Comparison of ENCODE assay signal across 16 cellular contexts in genomic region chr6:39884696-39885095, GRCh38. TPM values are rescaled to one million over a fixed set of nuclear protein-coding genes. Genes with fewer than 3 reads are reported as not detected.
DNase-seq lines count a peak whose midpoint lies in the region; ATAC-seq, FAIRE-seq and TF ChIP-seq lines count a peak whose summit lies in the region.
"Had no signal": no experiment of that assay in that cellular context is flagged by ENCODE, and none has a peak within 500 bp of the region (broad histone marks: within the 10 kb centered on the region; RNA-seq: fewer than 3 reads in every experiment).

No MANE protein-coding gene starts in this region.

- CTCF ChIA-PET in activated CD4-positive, alpha-beta memory T cell treated with anti-CD3 and anti-CD28 coated beads for 36 hours (lab: Charles Lee), result no interaction called here

- peaks cover 10% of the 10 kb centered on the region for H3K27me3 Mint-ChIP-seq in activated CD4-positive, alpha-beta memory T cell treated with anti-CD3 and anti-CD28 coated beads for 36 hours

- ATAC-seq in gastroesophageal sphincter, result no peak
- ATAC-seq: activated naive CD4-positive, alpha-beta T cell treated with anti-CD3 and anti-CD28 coated beads, Interleukin-2, amount 50 U/mL, for 72 hours; left lobe of liver had no signal

- no peak for TF ChIP-seq EP300 in gastroesophageal sphincter (IDR thresholded peaks at IDR 0.05)

- H3K27me3 ChIP-seq in ascending aorta (no peaks in the 10 kb centered on the region), gastroesophageal sphincter (no peaks in the 10 kb centered on the region), stomach smooth muscle (ENCODE audit: control insufficient read depth in 1 of 2, insufficient read depth in 2 of 2, low read length in 2 of 2) (no peaks in the 10 kb centered on the region)

- POLR2A ChIA-PET in activated CD4-positive, alpha-beta memory T cell treated with anti-CD3 and anti-CD28 coated beads for 36 hours (lab: Charles Lee), result no interaction called here

- H3K36me3 ChIP-seq in ascending aorta, result no peaks in the 10 kb centered on the region
- H3K36me3 ChIP-seq in gastroesophageal sphincter, result peaks cover 0 to 54% of the 10 kb centered on the region in 2 donors
- H3K36me3 ChIP-seq in stomach smooth muscle (ENCODE audit: control insufficient read depth in 2 of 2, insufficient read depth in 2 of 2, low read length in 2 of 2), result peaks cover 6 to 22% of the 10 kb centered on the region in 2 donors

- peak; percentile 58 for DNase-seq in GM03348 (ENCODE audit: low spot score)
- no peak for DNase-seq in ascending aorta (ENCODE audit: low spot score in 2 of 2)
- no peak for DNase-seq in OCI-M1 (lab: John Stamatoyannopoulos, UW)
- no peak for DNase-seq in activated CD4-positive, alpha-beta memory T cell treated with anti-CD3 and anti-CD28 coated beads for 36 hours
- DNase-seq in anterior cingulate cortex (lab: John Stamatoyannopoulos, UW), result no peak
- DNase-seq in D721Med (ENCODE audit: insufficient read length, low spot score), result no peak
- DNase-seq: activated CD4-positive, alpha-beta T cell treated with anti-CD3 and anti-CD28 coated beads for 4 hours; cerebellar nuclear complex; hypothalamus; NCI-H1436 treated with DMSO at 0.1 percent for 48 hours; stimulated activated naive CD4-positive, alpha-beta T cell; T-helper 9 cell had no signal

- H3K4me3 ChIP-seq in ascending aorta, result no peak overlapping the region
- H3K4me3 ChIP-seq in gastroesophageal sphincter, result no peak overlapping the region
- no peak overlapping the region for H3K4me3 ChIP-seq in stomach smooth muscle (ENCODE audit: low read length in 2 of 2)

- H3K4me1 ChIP-seq in ascending aorta (peaks cover 36 to 72% of the 10 kb centered on the region in 2 donors), gastroesophageal sphincter (peaks cover 2 to 93% (median 27%) of the 10 kb centered on the region in 3 donors), stomach smooth muscle (ENCODE audit: control insufficient read depth, insufficient read depth, low read length) (peaks cover 33% of the 10 kb centered on the region)

- no peak overlapping the region for H3K9ac ChIP-seq in stomach smooth muscle (ENCODE audit: low read length in 2 of 2)

- H3K27ac Mint-ChIP-seq in activated CD4-positive, alpha-beta memory T cell treated with anti-CD3 and anti-CD28 coated beads for 36 hours, result no peak overlapping the region
- H3K27ac Mint-ChIP-seq: activated naive CD4-positive, alpha-beta T cell treated with anti-CD3 and anti-CD28 coated beads, Interleukin-2, amount 50 U/mL, for 72 hours had no signal

- H3K36me3 Mint-ChIP-seq in activated CD4-positive, alpha-beta memory T cell treated with anti-CD3 and anti-CD28 coated beads for 36 hours, result no peaks in the 10 kb centered on the region
- H3K36me3 Mint-ChIP-seq: activated naive CD4-positive, alpha-beta T cell treated with anti-CD3 and anti-CD28 coated beads, Interleukin-2, amount 50 U/mL, for 72 hours had no signal

- FAIRE-seq in D721Med (lab: Jason Lieb, UNC), result no peak

- H3K9me3 Mint-ChIP-seq in activated CD4-positive, alpha-beta memory T cell treated with anti-CD3 and anti-CD28 coated beads for 36 hours, result no peaks in the 10 kb centered on the region
- H3K9me3 Mint-ChIP-seq: activated naive CD4-positive, alpha-beta T cell treated with anti-CD3 and anti-CD28 coated beads, Interleukin-2, amount 50 U/mL, for 72 hours had no signal

- no peaks in the 10 kb centered on the region for H3K4me1 Mint-ChIP-seq in activated CD4-positive, alpha-beta memory T cell treated with anti-CD3 and anti-CD28 coated beads for 36 hours (ENCODE audit: low read depth)

- TF ChIP-seq POLR2A in gastroesophageal sphincter (IDR thresholded peaks at IDR 0.05), result no peak

- WGBS in gastroesophageal sphincter (ENCODE audit: low coverage in 1 of 2), 2 donors, result 20 to 75% methylated on average over 1 of the region's 5 CpGs

- H3K27ac ChIP-seq in ascending aorta, result peak overlapping the region; percentile 90 to 95
- peak overlapping the region; percentile 8 to 88 (median 84) for H3K27ac ChIP-seq in gastroesophageal sphincter
- H3K27ac ChIP-seq in stomach smooth muscle (ENCODE audit: low read length), result peak overlapping the region; percentile 37

- TF ChIP-seq CTCF in ascending aorta (IDR thresholded peaks at IDR 0.05) (no peak), gastroesophageal sphincter (IDR thresholded peaks at IDR 0.05) (no peak), D721Med (IDR thresholded peaks at IDR 0.05; ENCODE audit: insufficient read depth, missing control alignments) (no peak)

- no peak overlapping the region for H3K4me3 Mint-ChIP-seq in activated CD4-positive, alpha-beta memory T cell treated with anti-CD3 and anti-CD28 coated beads for 36 hours

- intact Hi-C loops in ascending aorta (cut with DNase I), result loop anchor here (5.0 to 10.0 kb wide), 4 partner anchors 32 to 540 kb away; partner anchors contain the start of gene KIF6
- intact Hi-C loops in activated CD4-positive, alpha-beta memory T cell treated with anti-CD3 and anti-CD28 coated beads for 36 hours (cut with micrococcal nuclease), result no loop called here

- H3K9me3 ChIP-seq in ascending aorta (no peaks in the 10 kb centered on the region), gastroesophageal sphincter (no peaks in the 10 kb centered on the region), stomach smooth muscle (ENCODE audit: control insufficient read depth in 2 of 2, low read length in 2 of 2) (no peaks in the 10 kb centered on the region)

RNA-seq across cellular contexts. Expression of gene MOCS1, which starts 49.6 kb away (rescaled TPM):
- 45.4 TPM for total RNA-seq in ascending aorta
- 10 to 100 TPM; 24.0 to 33.0 (median 29.3) TPM for total RNA-seq in gastroesophageal sphincter
- total RNA-seq in activated CD4-positive, alpha-beta memory T cell treated with anti-CD3 and anti-CD28 coated beads for 36 hours, result under 1 TPM; 0.51 to 0.76 TPM

Comparison
In these comparisons a context has a peak if more than half of its experiments do, and no peak if none do; other contexts are left out.
1. H3K27ac ChIP-seq: peak in every context shown above with its lines; median percentile 92 in ascending aorta; 84 in gastroesophageal sphincter; 37 in stomach smooth muscle.
2. RNA of gene MOCS1, which starts 49.6 kb away (total RNA-seq): 45.4 TPM in ascending aorta (single experiment) and 24.0 to 33.0 TPM in gastroesophageal sphincter; 0.51 to 0.76 TPM in activated CD4-positive, alpha-beta memory T cell treated with anti-CD3 and anti-CD28 coated beads for 36 hours; every median in the first group is over 10 times any median in the second.